Comparison of ENCODE assay signal across 18 cellular contexts in genomic region chr20:13821876-13822275, GRCh38. TPM values are rescaled to one million over a fixed set of nuclear protein-coding genes. Genes with fewer than 3 reads are reported as not detected.
DNase-seq lines count a peak whose midpoint lies in the region; ATAC-seq and TF ChIP-seq lines count a peak whose summit lies in the region.
"Had no signal": no experiment of that assay in that cellular context is flagged by ENCODE, and none has a peak within 500 bp of the region (broad histone marks: within the 10 kb centered on the region; RNA-seq: fewer than 3 reads in every experiment).

No MANE protein-coding gene starts in this region.

- H3K4me3 ChIP-seq in right cardiac atrium (ENCODE audit: low read length) (no peak overlapping the region), fibroblast of mammary gland (ENCODE audit: control insufficient read depth, low read depth, low read length) (no peak overlapping the region), aorta (ENCODE audit: low read length in 2 of 2) (no peak overlapping the region)
- H3K4me3 ChIP-seq: heart left ventricle, prostate gland, SK-N-MC had no signal

- intact Hi-C loops in right cardiac atrium (cut with DNase I) (loop anchor here (2.0 to 5.0 kb wide), 3 partner anchors 230 to 235 kb away; no protein-coding TSS in a partner anchor), left cardiac atrium (cut with DNase I) (loop anchor here in 1 of 2 donors (5.0 kb wide), 1 partner anchor 230 kb away; no protein-coding TSS in a partner anchor), aorta (cut with DNase I) (loop anchor here (2.0 to 10.0 kb wide), 3 partner anchors 123 to 233 kb away; no protein-coding TSS in a partner anchor)

- peak; percentile 44 to 51 for ATAC-seq in right cardiac atrium
- ATAC-seq in left cardiac atrium = no peak
- ATAC-seq in aorta (ENCODE audit: low FRiP score) = peak; percentile 67
- no peak for ATAC-seq in GM18505 (IDR thresholded peaks at IDR 0.05; ENCODE audit: unreplicated experiment)
- ATAC-seq: CD8-positive, alpha-beta T cell; heart left ventricle; natural killer cell had no signal

- WGBS in right cardiac atrium = 79% methylated on average over 7 of the region's 7 CpGs
- 87 to 90% methylated on average over 7 of the region's 7 CpGs for WGBS in aorta, 2 donors

- H3K9me3 ChIP-seq in right cardiac atrium (ENCODE audit: control insufficient read depth, low read length) (no peaks in the 10 kb centered on the region), aorta (ENCODE audit: control insufficient read depth, low read length) (peaks cover 1% of the 10 kb centered on the region)
- H3K9me3 ChIP-seq: prostate gland had no signal

- DNase-seq in right cardiac atrium = no peak
- no peak for DNase-seq in left cardiac atrium
- peak; percentile 14 for DNase-seq in SKM-1 treated with dmso at 0.1 percent for 144 hours (lab: John Stamatoyannopoulos, UW; ENCODE audit: unreplicated experiment)
- peak; percentile 61 for DNase-seq in fibroblast of mammary gland (ENCODE audit: low read depth)
- peak in 1 of 2 donors; percentile 32 for DNase-seq in aorta
- DNase-seq in DMS153 (lab: John Stamatoyannopoulos, UW) = no peak
- no peak for DNase-seq in D341Med (ENCODE audit: low spot score)
- DNase-seq: activated CD4-positive, alpha-beta T cell treated with anti-CD3 and anti-CD28 coated beads, Interleukin-2, amount 10 ng/mL, durations not matched to agents 24 days and 14 days; activated naive CD4-positive, alpha-beta T cell; CD8-positive, alpha-beta T cell; heart left ventricle; natural killer cell; NCI-H345; stimulated activated CD4-positive, alpha-beta T cell treated with anti-CD3 and anti-CD28 coated beads, Interleukin-15, amount 100 ng/mL, for 24 hours; stimulated activated naive CD4-positive, alpha-beta T cell treated with Interleukin-2 at 50 U/mL for 16 hours had no signal

- H3K27me3 ChIP-seq in right cardiac atrium (ENCODE audit: control insufficient read depth, insufficient read depth) = no peaks in the 10 kb centered on the region
- H3K27me3 ChIP-seq in aorta (ENCODE audit: control insufficient read depth in 1 of 2, insufficient read depth in 2 of 2, low read length in 1 of 2) = no peaks in the 10 kb centered on the region
- H3K27me3 ChIP-seq: heart left ventricle had no signal

- no peaks in the 10 kb centered on the region for H3K36me3 ChIP-seq in aorta (ENCODE audit: control insufficient read depth in 1 of 2, insufficient read depth in 2 of 2, low read length in 1 of 2)

- no peak for TF ChIP-seq POLR2A in GM18505 (IDR thresholded peaks at IDR 0.05; ENCODE audit: borderline replicate concordance, extremely low read depth, insufficient read depth, insufficient read length)

- peaks cover 4% of the 10 kb centered on the region for H3K4me1 ChIP-seq in right cardiac atrium (ENCODE audit: control insufficient read depth, insufficient read depth, low read length)
- no peaks in the 10 kb centered on the region for H3K4me1 ChIP-seq in aorta (ENCODE audit: control insufficient read depth in 1 of 2, insufficient read depth in 2 of 2, low read length in 2 of 2)
- H3K4me1 ChIP-seq: prostate gland had no signal

- TF ChIP-seq CTCF in fibroblast of mammary gland (conservative IDR thresholded peaks at IDR 0.05; ENCODE audit: control insufficient read depth, insufficient read depth, low read depth, low read length) = no peak

- H3K27ac ChIP-seq in right cardiac atrium (ENCODE audit: low read length) = no peak overlapping the region
- H3K27ac ChIP-seq in aorta (ENCODE audit: low read depth in 1 of 2, low read length in 2 of 2) = no peak overlapping the region
- H3K27ac ChIP-seq: heart left ventricle, prostate gland, SK-N-MC had no signal

RNA-seq across cellular contexts. Expression of gene NDUFAF5, which starts 37.0 kb away (rescaled TPM):
- total RNA-seq in right cardiac atrium = 10 to 100 TPM; 56.1 to 72.3 (median 64.1) TPM
- 55.7 TPM for polyA plus RNA-seq in right cardiac atrium
- 10 to 100 TPM; 46.4 to 67.6 TPM for total RNA-seq in left cardiac atrium
- total RNA-seq in aorta = 10 to 100 TPM; 24.3 to 27.0 TPM
- polyA plus RNA-seq in aorta = 10 to 100 TPM; 23.5 to 25.7 TPM

RNA-seq across cellular contexts. Expression of gene ESF1, which starts 37.2 kb away (rescaled TPM):
- 10 to 100 TPM; 10.8 to 16.6 (median 13.6) TPM for total RNA-seq in right cardiac atrium
- 11.9 TPM for polyA plus RNA-seq in right cardiac atrium
- total RNA-seq in left cardiac atrium = 10 to 100 TPM; 11.6 to 18.7 TPM
- total RNA-seq in aorta = 10 to 100 TPM; 14.3 to 18.2 TPM
- 10 to 100 TPM in 1 of 2 donors, 1 to 10 TPM in 1; 6.8 to 14.4 TPM for polyA plus RNA-seq in aorta

Comparison
In these comparisons a context has a peak if more than half of its experiments do, and no peak if none do; other contexts are left out.
1. ATAC-seq: peak in right cardiac atrium (2 of 2) and aorta (single experiment); none in left cardiac atrium (0 of 2) and GM18505 (single experiment).
2. DNase-seq: peak in SKM-1 treated with dmso at 0.1 percent for 144 hours (single experiment) and fibroblast of mammary gland (single experiment); none in right cardiac atrium (0 of 3), left cardiac atrium (single experiment), DMS153 (single experiment) and D341Med (single experiment).